In the genomic region with DNA sequence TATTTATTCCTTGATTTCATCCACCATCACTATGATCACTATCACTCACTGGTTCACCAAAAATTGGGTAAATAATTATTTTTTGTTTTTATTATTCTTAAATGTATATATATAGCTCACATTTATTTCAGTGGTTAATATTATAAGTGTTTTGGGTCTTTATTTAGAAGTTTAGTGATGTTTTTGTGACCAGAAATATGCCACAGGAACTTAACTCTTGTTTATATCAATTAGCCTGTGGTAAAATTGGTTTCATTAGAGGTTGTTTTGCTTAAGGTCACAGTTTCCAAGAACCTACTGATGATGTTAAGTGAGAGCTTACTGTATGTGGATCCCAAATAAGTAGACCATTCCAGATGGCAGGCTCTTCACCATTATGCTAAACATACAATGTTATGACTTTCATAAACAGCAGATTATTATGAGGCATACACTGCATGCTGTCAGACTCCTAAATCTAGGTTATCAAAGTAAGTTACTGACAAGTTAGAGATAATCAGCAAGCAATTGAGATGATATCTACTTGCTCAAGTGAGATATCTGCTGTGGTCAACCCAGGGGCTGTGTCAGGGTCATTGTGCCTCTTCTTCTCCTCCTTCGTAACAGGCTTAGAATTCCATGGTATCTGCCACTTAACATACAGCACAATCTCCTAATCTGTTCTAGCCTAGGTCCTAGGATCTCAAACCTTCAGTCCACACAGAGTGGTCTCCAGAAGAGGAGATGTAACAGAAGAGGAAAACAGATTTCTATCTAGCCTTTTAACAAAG, we compare ENCODE assay signal across 35 cellular contexts. TPM values are rescaled to one million over a fixed set of nuclear protein-coding genes. Genes with fewer than 3 reads are reported as not detected.
DNase-seq lines count a peak whose midpoint lies in the region; ATAC-seq, FAIRE-seq and TF ChIP-seq lines count a peak whose summit lies in the region.
"Had no signal": no experiment of that assay in that cellular context is flagged by ENCODE, and none has a peak within 500 bp of the region (broad histone marks: within the 10 kb centered on the region; RNA-seq: fewer than 3 reads in every experiment).

No MANE protein-coding gene starts in this region.

- no peak overlapping the region for H3K4me2 ChIP-seq in K562 (ENCODE audit: insufficient read depth, low read length)
- H3K4me2 ChIP-seq: GM23338 had no signal

- H4K20me1 ChIP-seq in K562 (replicated peaks; ENCODE audit: control insufficient read depth, insufficient read depth, low read length), result 0 out of 2 replicates have a peak, but pooled peaks cover 3% of the 10 kb centered on the region

- in situ Hi-C loops in K562 (cut with MboI), result no loop called here

- no peak for ATAC-seq in activated CD8-positive, alpha-beta T cell treated with anti-CD3 and anti-CD28 coated beads, Interleukin-2, amount 10 ng/mL, durations not matched to agents 7 days and 5 days
- ATAC-seq in activated CD8-positive, alpha-beta T cell treated with anti-CD3 and anti-CD28 coated beads for 36 hours, result no peak
- ATAC-seq in K562, result no peak
- ATAC-seq: activated T-cell treated with anti-CD3 and anti-CD28 coated beads, Interleukin-2, amount 50 U/mL, for 4 hours; effector memory CD8-positive, alpha-beta T cell; GM23338; pancreas had no signal

- H3K4me3 Mint-ChIP-seq in activated CD8-positive, alpha-beta T cell treated with anti-CD3 and anti-CD28 coated beads, Interleukin-2, amount 10 ng/mL, durations not matched to agents 7 days and 5 days, result no peak overlapping the region
- no peak overlapping the region for H3K4me3 Mint-ChIP-seq in activated CD8-positive, alpha-beta T cell treated with anti-CD3 and anti-CD28 coated beads for 36 hours
- H3K4me3 Mint-ChIP-seq: activated T-cell treated with anti-CD3 and anti-CD28 coated beads, Interleukin-2, amount 50 U/mL, for 4 hours; CD14-positive monocyte; GM23338; HFFc6 had no signal

- H3K27ac ChIP-seq in K562 (ENCODE audit: extremely low read depth, low read depth, low read length) (no peak overlapping the region), neutrophil (peak overlapping the region; percentile 76)
- H3K27ac ChIP-seq: pancreas, VCaP had no signal

- peaks cover 5% of the 10 kb centered on the region for H3K9me3 Mint-ChIP-seq in activated CD8-positive, alpha-beta T cell treated with anti-CD3 and anti-CD28 coated beads, Interleukin-2, amount 10 ng/mL, durations not matched to agents 7 days and 5 days (ENCODE audit: insufficient read depth)
- H3K9me3 Mint-ChIP-seq in activated CD8-positive, alpha-beta T cell treated with anti-CD3 and anti-CD28 coated beads for 36 hours, result peaks cover 4% of the 10 kb centered on the region
- H3K9me3 Mint-ChIP-seq: activated T-cell treated with anti-CD3 and anti-CD28 coated beads, Interleukin-2, amount 50 U/mL, for 4 hours; CD14-positive monocyte; effector memory CD8-positive, alpha-beta T cell; GM23338; HFFc6 had no signal

- FAIRE-seq in H54 (lab: Jason Lieb, UNC) (peak; percentile 67), K562 (lab: Jason Lieb, UNC) (no peak), RCC 7860 (lab: Jason Lieb, UNC) (no peak)
- FAIRE-seq: A204.1, pancreas had no signal

- no peak for TF ChIP-seq CTCF in activated CD8-positive, alpha-beta T cell treated with anti-CD3 and anti-CD28 coated beads for 36 hours (IDR thresholded peaks at IDR 0.05)
- no peak for TF ChIP-seq CTCF in K562 (IDR thresholded peaks at IDR 0.05 in 2 of 3, conservative IDR thresholded peaks at IDR 0.05 in 1 of 3; ENCODE audit: insufficient read depth in 2 of 3, low read depth in 1 of 3, low read length in 3 of 3)
- TF ChIP-seq CTCF in neutrophil (IDR thresholded peaks at IDR 0.05), result no peak

- peak overlapping the region; percentile 6 for H3K27ac Mint-ChIP-seq in activated CD8-positive, alpha-beta T cell treated with anti-CD3 and anti-CD28 coated beads, Interleukin-2, amount 10 ng/mL, durations not matched to agents 7 days and 5 days
- no peak overlapping the region for H3K27ac Mint-ChIP-seq in activated CD8-positive, alpha-beta T cell treated with anti-CD3 and anti-CD28 coated beads for 36 hours
- H3K27ac Mint-ChIP-seq: GM23338, HFFc6 had no signal

- H3K9me1 ChIP-seq in K562 (ENCODE audit: control insufficient read depth, insufficient read depth, low read length), result no peaks in the 10 kb centered on the region

- peaks cover 79% of the 10 kb centered on the region for H3K79me2 ChIP-seq in K562 (ENCODE audit: control insufficient read depth, insufficient read depth, low read length)

- TF ChIP-seq RAD21 in K562 (CRISPR knock-in tag; conservative IDR thresholded peaks at IDR 0.05 in 1 of 2, IDR thresholded peaks at IDR 0.05 in 1 of 2), result no peak

- BruUV-seq in K562 (replicated peaks; lab: Mats Ljungman, UMichigan), result no TSS peak

- H3K9me3 ChIP-seq in K562 (replicated peaks; ENCODE audit: control insufficient read depth, insufficient read depth, low read depth, low read length), result no peaks in the 10 kb centered on the region
- no peaks in the 10 kb centered on the region for H3K9me3 ChIP-seq in neutrophil
- H3K9me3 ChIP-seq: heart left ventricle, pancreas, thoracic aorta had no signal

- H3K4me3 ChIP-seq in K562, result no peak overlapping the region
- H3K4me3 ChIP-seq in neutrophil (ENCODE audit: low read depth in 1 of 2, low read length in 1 of 2), result no peak overlapping the region
- H3K4me3 ChIP-seq: GM23338, heart left ventricle, lung, pancreas, thoracic aorta had no signal

- H3K27me3 ChIP-seq in K562 (ENCODE audit: control insufficient read depth in 2 of 2, insufficient read depth in 2 of 2, low read length in 2 of 2), result no peaks in the 10 kb centered on the region
- no peaks in the 10 kb centered on the region for H3K27me3 ChIP-seq in neutrophil
- H3K27me3 ChIP-seq: heart left ventricle, pancreas had no signal

- POLR2A ChIA-PET in activated CD8-positive, alpha-beta T cell treated with anti-CD3 and anti-CD28 coated beads, Interleukin-2, amount 10 ng/mL, durations not matched to agents 7 days and 5 days (lab: Charles Lee), result no interaction called here
- POLR2A ChIA-PET in activated CD8-positive, alpha-beta T cell treated with anti-CD3 and anti-CD28 coated beads for 36 hours (lab: Charles Lee), result no interaction called here
- POLR2A ChIA-PET in K562 (lab: Yijun Ruan, JAX), result interaction anchor here (1.7 kb wide), 1 partner anchor 10 kb away, joined by 4 read pairs; no protein-coding TSS in a partner anchor

- 75% methylated on average over 1 of the region's 1 CpG for WGBS in K562 (ENCODE audit: insufficient coverage, low coverage, missing lambda C conversion rate)

- CTCF ChIA-PET in activated CD8-positive, alpha-beta T cell treated with anti-CD3 and anti-CD28 coated beads, Interleukin-2, amount 10 ng/mL, durations not matched to agents 7 days and 5 days (lab: Charles Lee), result no interaction called here
- CTCF ChIA-PET in activated CD8-positive, alpha-beta T cell treated with anti-CD3 and anti-CD28 coated beads for 36 hours (lab: Charles Lee), result interaction anchor here (1.0 to 1.6 kb wide), 3 partner anchors 8 to 58 kb away, joined by 3 to 5 read pairs (median 3); no protein-coding TSS in a partner anchor
- CTCF ChIA-PET in K562 (lab: Yijun Ruan, JAX; ENCODE audit: low intra/inter-chr PET ratio), result no interaction called here

- TF ChIP-seq POLR2A in H54 (IDR thresholded peaks at IDR 0.05; ENCODE audit: low read depth, low read length) (no peak), K562 (conservative IDR thresholded peaks at IDR 0.05) (no peak)

- H3K36me3 Mint-ChIP-seq in activated CD8-positive, alpha-beta T cell treated with anti-CD3 and anti-CD28 coated beads, Interleukin-2, amount 10 ng/mL, durations not matched to agents 7 days and 5 days (ENCODE audit: low read depth), result peaks cover 34% of the 10 kb centered on the region
- peaks cover 21% of the 10 kb centered on the region for H3K36me3 Mint-ChIP-seq in activated CD8-positive, alpha-beta T cell treated with anti-CD3 and anti-CD28 coated beads for 36 hours (ENCODE audit: low read depth)

- H3K27me3 Mint-ChIP-seq in activated CD8-positive, alpha-beta T cell treated with anti-CD3 and anti-CD28 coated beads, Interleukin-2, amount 10 ng/mL, durations not matched to agents 7 days and 5 days (ENCODE audit: low read depth), result no peaks in the 10 kb centered on the region
- no peaks in the 10 kb centered on the region for H3K27me3 Mint-ChIP-seq in activated CD8-positive, alpha-beta T cell treated with anti-CD3 and anti-CD28 coated beads for 36 hours
- H3K27me3 Mint-ChIP-seq: effector memory CD8-positive, alpha-beta T cell had no signal

- H3K36me3 ChIP-seq in K562 (ENCODE audit: control insufficient read depth, insufficient read depth, low read length) (no peaks in the 10 kb centered on the region), neutrophil (no peaks in the 10 kb centered on the region)
- H3K36me3 ChIP-seq: heart left ventricle, pancreas, thoracic aorta had no signal

- TF ChIP-seq EP300 in K562 (IDR thresholded peaks at IDR 0.05; ENCODE audit: low read length), result no peak

- DNase-seq in activated CD8-positive, alpha-beta T cell treated with anti-CD3 and anti-CD28 coated beads, Interleukin-2, amount 10 ng/mL, durations not matched to agents 7 days and 5 days, result no peak
- DNase-seq in activated CD8-positive, alpha-beta T cell treated with anti-CD3 and anti-CD28 coated beads for 36 hours, result no peak
- DNase-seq in H54 (ENCODE audit: insufficient read length, low spot score) (no peak), K562 (ENCODE audit: extremely low read depth in 1 of 4, low spot score in 3 of 4) (no peak), Kasumi-1 (lab: John Stamatoyannopoulos, UW) (no peak), RCC 7860 (ENCODE audit: low spot score) (no peak)
- DNase-seq in activated CD4-positive, CD25-positive, alpha-beta regulatory T cell (lab: John Stamatoyannopoulos, UW), result no peak
- DNase-seq: activated CD4-positive, alpha-beta T cell treated with anti-CD3 and anti-CD28 coated beads for 48 hours; activated naive CD4-positive, alpha-beta T cell; activated T-cell treated with anti-CD3 and anti-CD28 coated beads, Interleukin-2, amount 50 U/mL, for 4 hours; Calu3; caudate nucleus; DND-41; effector memory CD8-positive, alpha-beta T cell; erythroblast; foreskin fibroblast; GF-D8; heart left ventricle; HFFc6; NCI-H1105; NCI-H2029 treated with DMSO at 0.1 percent for 48 hours; NCI-H526 treated with DMSO at 0.1 percent for 48 hours; pancreas; SHP77 treated with DMSO at 0.1 percent for 48 hours; stimulated activated CD4-positive, alpha-beta T cell treated with anti-CD3 and anti-CD28 coated beads, Interleukin-1b, Interleukin-23, amount 100 ng/mL, for 48 hours; stimulated activated naive CD4-positive, alpha-beta T cell treated with Interleukin-2 at 50 U/mL for 16 hours; SW 1271; T1000 had no signal

- intact Hi-C loops in activated CD8-positive, alpha-beta T cell treated with anti-CD3 and anti-CD28 coated beads for 36 hours (cut with micrococcal nuclease), result no loop called here
- intact Hi-C loops in K562 (cut with micrococcal nuclease), result no loop called here

- H3K4me1 ChIP-seq in K562 (replicated peaks in 1 of 2; ENCODE audit: control insufficient read depth in 2 of 2, insufficient read depth in 2 of 2, low read length in 2 of 2) (peaks cover 2 to 34% of the 10 kb centered on the region in 2 experiments; a peak in 2 of 5 replicates), neutrophil (ENCODE audit: control insufficient read depth in 1 of 2, insufficient read depth in 1 of 2, low read depth in 1 of 2, low read length in 1 of 2) (peaks cover 43 to 59% of the 10 kb centered on the region in 2 experiments)

- H3K4me1 Mint-ChIP-seq in activated CD8-positive, alpha-beta T cell treated with anti-CD3 and anti-CD28 coated beads, Interleukin-2, amount 10 ng/mL, durations not matched to agents 7 days and 5 days (ENCODE audit: low read depth), result peaks cover 27% of the 10 kb centered on the region
- peaks cover 54% of the 10 kb centered on the region for H3K4me1 Mint-ChIP-seq in activated CD8-positive, alpha-beta T cell treated with anti-CD3 and anti-CD28 coated beads for 36 hours (ENCODE audit: low read depth)

- H2AFZ ChIP-seq in K562 (ENCODE audit: low read depth, low read length), result no peak overlapping the region
- H2AFZ ChIP-seq: GM23338 had no signal

- H3K9ac ChIP-seq in K562 (ENCODE audit: insufficient read depth in 1 of 2, low read depth in 2 of 2, low read length in 2 of 2), result no peak overlapping the region

RNA-seq across cellular contexts. Expression of a gene that starts 57.6 kb away (rescaled TPM):
- total RNA-seq in activated CD8-positive, alpha-beta T cell treated with anti-CD3 and anti-CD28 coated beads, Interleukin-2, amount 10 ng/mL, durations not matched to agents 7 days and 5 days, result 10 to 100 TPM; 54.9 to 55.5 TPM
- total RNA-seq in activated CD8-positive, alpha-beta T cell treated with anti-CD3 and anti-CD28 coated beads for 36 hours, result 10 to 100 TPM; 52.7 to 55.6 TPM
- total RNA-seq in K562 (2011; cell fraction: chromatin; rRNA removed; ENCODE audit: low replicate concordance), result 33.0 and 42.8 TPM in 2 replicates
- 9.5 and 12.0 TPM in 2 replicates for total RNA-seq in K562 (2011; cell fraction: nucleolus; rRNA removed)
- total RNA-seq in K562 (2011; cell fraction: nucleoplasm; rRNA removed), result 15.3 and 17.5 TPM in 2 replicates
- 13.3 and 14.2 TPM in 2 replicates for total RNA-seq in K562 (2014; rRNA removed)
- 25.0 and 29.3 TPM in 2 replicates for total RNA-seq in K562 (2014; rRNA removed; fragmentation: Illumina TruSeq; extraction: Trizol)
- total RNA-seq in K562 (2015; rRNA removed; fragmentation: Illumina TruSeq; extraction: Trizol), result 26.2 and 27.5 TPM in 2 replicates
- total RNA-seq in K562 (2021), result 33.5 and 36.0 TPM in 2 replicates
- 12.2 and 15.0 TPM in 2 replicates for polyA plus RNA-seq in K562 (2011; rRNA removed)
- 4.2 and 7.2 TPM in 2 replicates for polyA plus RNA-seq in K562 (2011; cell fraction: cytosol; rRNA removed)
- 6.0 and 8.1 TPM in 2 replicates for polyA plus RNA-seq in K562 (2011; cell fraction: nucleus; rRNA removed)
- polyA plus RNA-seq in K562 (2012), result 14.5 and 14.6 TPM in 2 replicates
- 16.5 and 17.5 TPM in 2 replicates for polyA plus RNA-seq in K562 (2014; fragmentation: Illumina TruSeq; extraction: Trizol)
- polyA plus RNA-seq in K562 (2014; fragmentation: Nextera tagmentation; extraction: Ambion mirVana), result 10 to 100 TPM in 1 of 2 experiments, 1 to 10 TPM in 1; 8.2 to 10.1 TPM
- 10.1 and 10.4 TPM in 2 replicates for polyA plus RNA-seq in K562 (2014; rRNA removed)
- polyA minus RNA-seq in K562 (2011; rRNA and poly(A)+ RNA removed), result 36.4 and 41.1 TPM in 2 replicates
- 12.2 and 16.9 TPM in 2 replicates for polyA minus RNA-seq in K562 (2011; cell fraction: cytosol; rRNA and poly(A)+ RNA removed)
- 15.5 and 32.2 TPM in 2 replicates for polyA minus RNA-seq in K562 (2011; cell fraction: nucleus; rRNA and poly(A)+ RNA removed)
